Comparison of ENCODE assay signal across 1 cellular context in genomic region chr13:61648546-61648945, GRCh38.
TF ChIP-seq lines count a peak whose summit lies in the region.

No MANE protein-coding gene starts in this region.

TF ChIP-seq in GM23338, 12 proteins besides CTCF, POLR2A, EP300 and RAD21 (continued from another document):
- TF ChIP-seq ZNF462 (CRISPR knock-in tag; IDR thresholded peaks at IDR 0.05) (no peak), ZNF114 (CRISPR knock-in tag; IDR thresholded peaks at IDR 0.05) (no peak)
